In genomic region chr15:52790166-52790708, GRCh38 we compare ENCODE assay signal across 8 cellular contexts. TPM values are rescaled to one million over a fixed set of nuclear protein-coding genes. Genes with fewer than 3 reads are reported as not detected.
DNase-seq lines count a peak whose midpoint lies in the region; ATAC-seq, FAIRE-seq and TF ChIP-seq lines count a peak whose summit lies in the region.

TSS of gene ONECUT1 (minus strand) at chr15:52790336. CDS start at chr15:52789884, 452 bp downstream.

- DNase-seq in HTR-8/SVneo (ENCODE audit: insufficient read length, low spot score), result peak; percentile 59
- no peak for DNase-seq in astrocyte (ENCODE audit: low read depth)
- DNase-seq in small intestine, result peak; percentile 37
- DNase-seq in central memory CD4-positive, alpha-beta T cell, result no peak

- peak within 1 kb of the TSS; percentile 23 for H3K9ac ChIP-seq in astrocyte (ENCODE audit: low read length)

- H3K79me2 ChIP-seq in DOHH2 (ENCODE audit: control insufficient read depth, low read length), result no peaks in the 10 kb centered on the region
- H3K79me2 ChIP-seq in astrocyte (ENCODE audit: insufficient read depth, low read length), result no peaks in the 10 kb centered on the region

- H4K20me1 ChIP-seq in DOHH2 (ENCODE audit: control insufficient read depth, insufficient read depth, low read depth, low read length), result no peaks in the 10 kb centered on the region
- H4K20me1 ChIP-seq in astrocyte (ENCODE audit: insufficient read depth, low read length), result no peaks in the 10 kb centered on the region

- peak within 1 kb of the TSS; percentile 80 for H3K4me3 ChIP-seq in DOHH2 (ENCODE audit: low read length)
- peak within 1 kb of the TSS; percentile 52 for H3K4me3 ChIP-seq in astrocyte (ENCODE audit: insufficient read depth, low read depth, low read length)
- H3K4me3 ChIP-seq in iPS-18c (ENCODE audit: insufficient read depth, low read depth, low read length), result peak within 1 kb of the TSS; percentile 51
- peak within 1 kb of the TSS in 1 of 2 donors; percentile 59 for H3K4me3 ChIP-seq in small intestine (ENCODE audit: low read depth in 1 of 2, low read length in 2 of 2)

- peaks cover 8% of the 10 kb centered on the region for H3K9me3 Mint-ChIP-seq in astrocyte (ENCODE audit: unreplicated experiment)

- H3K27me3 ChIP-seq in DOHH2 (ENCODE audit: control insufficient read depth, low read length) (peaks cover 18% of the 10 kb centered on the region), astrocyte (ENCODE audit: insufficient read depth, low read length) (peaks cover 92% of the 10 kb centered on the region), small intestine (ENCODE audit: control insufficient read depth in 2 of 2, insufficient read depth in 2 of 2, low read length in 2 of 2) (peaks cover 24 to 68% of the 10 kb centered on the region in 2 donors)

- H3F3A ChIP-seq in DOHH2 (ENCODE audit: control insufficient read depth, insufficient read depth), result no peaks in the 10 kb centered on the region

- H3K4me3 Mint-ChIP-seq in astrocyte (ENCODE audit: unreplicated experiment), result peak within 1 kb of the TSS; percentile 82

- no peak within 1 kb of the TSS for H3K27ac ChIP-seq in DOHH2 (ENCODE audit: low read depth, low read length)
- H3K27ac ChIP-seq in astrocyte (ENCODE audit: low read depth, low read length), result no peak within 1 kb of the TSS
- no peak within 1 kb of the TSS for H3K27ac ChIP-seq in small intestine (ENCODE audit: low read depth in 1 of 2, low read length in 1 of 2)

- peak; percentile 84 for ATAC-seq in GM21390 (IDR thresholded peaks at IDR 0.05; ENCODE audit: unreplicated experiment)

- FAIRE-seq in HTR-8/SVneo (lab: Jason Lieb, UNC), result peak; percentile 74
- no peak for FAIRE-seq in astrocyte (lab: Jason Lieb, UNC)
- FAIRE-seq in small intestine (lab: Jason Lieb, UNC), result no peak

- H3K9me3 ChIP-seq in DOHH2 (ENCODE audit: control insufficient read depth, insufficient read depth, low read length) (no peaks in the 10 kb centered on the region), astrocyte (ENCODE audit: insufficient read depth, low read depth, low read length) (peaks cover 2% of the 10 kb centered on the region), iPS-18c (ENCODE audit: control insufficient read depth, insufficient read depth, low read length) (no peaks in the 10 kb centered on the region), small intestine (ENCODE audit: control insufficient read depth, low read depth) (no peaks in the 10 kb centered on the region)

- 0 to 1% (median 0%) methylated on average over 64 to 65 of the region's 65 CpGs for WGBS in small intestine, 3 donors

- H3K27me3 Mint-ChIP-seq in astrocyte (ENCODE audit: low read depth, unreplicated experiment), result peaks cover 82% of the 10 kb centered on the region

- H3K4me2 ChIP-seq in DOHH2 (ENCODE audit: low read length) (peak within 1 kb of the TSS; percentile 95), astrocyte (ENCODE audit: low read length) (peak within 1 kb of the TSS; percentile 91)

- H3K36me3 ChIP-seq in DOHH2 (ENCODE audit: control insufficient read depth, low read length), result no peaks in the 10 kb centered on the region
- H3K36me3 ChIP-seq in astrocyte (ENCODE audit: insufficient read depth, low read length), result no peaks in the 10 kb centered on the region
- no peaks in the 10 kb centered on the region for H3K36me3 ChIP-seq in small intestine (ENCODE audit: control insufficient read depth in 2 of 2, insufficient read depth in 2 of 2, low read length in 2 of 2)

- H2AFZ ChIP-seq in astrocyte (ENCODE audit: low read depth, low read length), result peak within 1 kb of the TSS; percentile 88

- no peaks in the 10 kb centered on the region for H3K9me2 ChIP-seq in DOHH2 (replicated peaks; ENCODE audit: control insufficient read depth, low read length)

- peaks cover 20% of the 10 kb centered on the region for H3K4me1 ChIP-seq in DOHH2 (ENCODE audit: control insufficient read depth, low read length)
- peaks cover 7% of the 10 kb centered on the region for H3K4me1 ChIP-seq in astrocyte (ENCODE audit: insufficient read depth, low read length)
- peaks cover 0 to 5% of the 10 kb centered on the region in 2 donors for H3K4me1 ChIP-seq in small intestine (ENCODE audit: control insufficient read depth in 2 of 2, insufficient read depth in 1 of 2, low read depth in 1 of 2, low read length in 1 of 2)

- TF ChIP-seq CTCF in DOHH2 (IDR thresholded peaks at IDR 0.05; ENCODE audit: low read depth, low read length, poor library complexity, severe bottlenecking) (no peak), astrocyte (IDR thresholded peaks at IDR 0.05; ENCODE audit: insufficient read depth, low read depth, low read length) (no peak)

- no peaks in the 10 kb centered on the region for H3K4me1 Mint-ChIP-seq in astrocyte (ENCODE audit: low read depth, unreplicated experiment)

- H3K27ac Mint-ChIP-seq in astrocyte (ENCODE audit: unreplicated experiment), result no peak within 1 kb of the TSS

- peak; percentile 57; the same call in 1 of the 2 replicates for TF ChIP-seq POLR2A in Raji (IDR thresholded peaks at IDR 0.05; ENCODE audit: insufficient read depth, low read depth, low read length)

- H3K36me3 Mint-ChIP-seq in astrocyte (ENCODE audit: low read depth, unreplicated experiment), result no peaks in the 10 kb centered on the region

RNA-seq across cellular contexts. Expression of gene ONECUT1, which starts in this region (rescaled TPM):
- total RNA-seq in astrocyte, result 0.14 and 0.32 TPM in 2 replicates
- polyA plus RNA-seq in small intestine, result not detected

Comparison
In these comparisons a context has a peak if more than half of its experiments do, and no peak if none do; other contexts are left out.
1. Peak in DNase-seq in small intestine; RNA of the gene not detected or under 1 TPM.